In genomic region chr20:10807013-10807412, GRCh38 we compare ENCODE assay signal across 22 cellular contexts.
"Had no signal": no experiment of that assay in that cellular context is flagged by ENCODE, and none has a peak within 500 bp of the region (broad histone marks: within the 10 kb centered on the region; RNA-seq: fewer than 3 reads in every experiment).

No MANE protein-coding gene starts in this region.

- H3K4me3 Mint-ChIP-seq: immature natural killer cell; memory B cell; mesothelial cell of epicardium; natural killer cell treated with Interleukin-12 subunit alpha and Interleukin-12 subunit beta and Interleukin-15 and Interleukin-18, amount 100 ng/mL, for 72 hours; neural crest cell; stimulated activated effector memory CD8-positive, alpha-beta T cell treated with anti-CD3 and anti-CD28 coated beads, Interleukin-12 subunit alpha, Interleukin-12 subunit beta, amount 100 ng/mL, for 72 hours had no signal

- H3K27me3 ChIP-seq: dorsolateral prefrontal cortex, right atrium auricular region, sigmoid colon, stomach, thyroid gland had no signal

- H3K9me3 ChIP-seq: mucosa of descending colon, prostate gland, right atrium auricular region, sigmoid colon, stomach, thyroid gland had no signal

- DNase-seq: dorsolateral prefrontal cortex; effector CD4-positive, alpha-beta T cell; hypothalamus; immature natural killer cell; mucosa of descending colon; naive B cell; sigmoid colon; stimulated activated CD4-positive, alpha-beta T cell treated with anti-CD3 and anti-CD28 coated beads, Interleukin-2, amount 100 ng/mL, for 24 hours; stimulated activated CD4-positive, alpha-beta T cell treated with anti-CD3 and anti-CD28 coated beads, Interleukin-4, amount 100 ng/mL, for 24 hours; stimulated activated naive CD4-positive, alpha-beta T cell treated with Interleukin-2 at 50 U/mL for 16 hours; stomach; thyroid gland; trophoblast cell had no signal

- H3K4me1 Mint-ChIP-seq: immature natural killer cell; memory B cell; naive B cell; neural crest cell; stimulated activated effector memory CD8-positive, alpha-beta T cell treated with anti-CD3 and anti-CD28 coated beads, Interleukin-12 subunit alpha, Interleukin-12 subunit beta, amount 100 ng/mL, for 72 hours had no signal

- H3K9me3 Mint-ChIP-seq: immature natural killer cell, memory B cell had no signal

- H3K27me3 Mint-ChIP-seq: memory B cell, naive B cell had no signal

- ATAC-seq: mucosa of descending colon; natural killer cell treated with Interleukin-12 subunit alpha and Interleukin-12 subunit beta and Interleukin-15 and Interleukin-18, amount 100 ng/mL, for 72 hours; stimulated activated effector memory CD8-positive, alpha-beta T cell treated with anti-CD3 and anti-CD28 coated beads, Interleukin-12 subunit alpha, Interleukin-12 subunit beta, amount 100 ng/mL, for 72 hours had no signal

- H3K27ac ChIP-seq: dorsolateral prefrontal cortex, prostate gland, sigmoid colon had no signal

- FAIRE-seq: frontal cortex had no signal

- H3K36me3 ChIP-seq: prostate gland, right atrium auricular region, sigmoid colon, stomach, thyroid gland had no signal

- H3K4me3 ChIP-seq: dorsolateral prefrontal cortex, lung, mucosa of descending colon, prostate gland, right atrium auricular region, sigmoid colon, stomach, thyroid gland had no signal

- H3K27ac Mint-ChIP-seq: immature natural killer cell; memory B cell; mesothelial cell of epicardium; natural killer cell treated with Interleukin-12 subunit alpha and Interleukin-12 subunit beta and Interleukin-15 and Interleukin-18, amount 100 ng/mL, for 72 hours; stimulated activated effector memory CD8-positive, alpha-beta T cell treated with anti-CD3 and anti-CD28 coated beads, Interleukin-12 subunit alpha, Interleukin-12 subunit beta, amount 100 ng/mL, for 72 hours had no signal

- H3K4me1 ChIP-seq: prostate gland, sigmoid colon, stomach, thyroid gland had no signal

- H3K36me3 Mint-ChIP-seq: immature natural killer cell; memory B cell; mesothelial cell of epicardium; naive B cell; natural killer cell treated with Interleukin-12 subunit alpha and Interleukin-12 subunit beta and Interleukin-15 and Interleukin-18, amount 100 ng/mL, for 72 hours; stimulated activated effector memory CD8-positive, alpha-beta T cell treated with anti-CD3 and anti-CD28 coated beads, Interleukin-12 subunit alpha, Interleukin-12 subunit beta, amount 100 ng/mL, for 72 hours had no signal
